In the genomic region with DNA sequence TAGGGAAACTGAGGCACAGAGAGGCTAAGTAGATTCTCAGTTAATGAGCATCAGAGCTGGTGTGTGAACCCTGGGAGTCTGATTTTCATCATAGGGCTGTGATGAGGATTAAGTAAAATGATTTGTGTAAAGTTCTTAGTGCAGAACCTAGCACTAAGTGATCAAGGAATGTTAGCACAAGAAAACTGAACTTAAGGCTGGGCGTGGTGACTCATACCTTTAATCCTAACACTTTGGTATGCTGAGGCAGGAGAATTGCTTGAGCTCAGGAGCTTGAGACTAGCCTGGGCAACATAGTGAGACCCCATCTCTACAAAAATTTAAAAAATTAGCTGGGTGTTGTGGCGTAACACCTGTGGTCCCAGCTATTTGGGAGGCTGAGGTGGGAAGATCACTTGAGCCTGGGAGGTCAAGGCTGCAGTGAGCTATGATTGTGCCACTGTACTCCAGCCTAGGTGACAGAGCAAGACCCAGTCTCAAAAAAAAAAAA, we compare ENCODE assay signal across 7 cellular contexts.
DNase-seq lines count a peak whose midpoint lies in the region; ATAC-seq, FAIRE-seq and TF ChIP-seq lines count a peak whose summit lies in the region.
"Not testable (repeated sequence)": the region's sequence is repeated elsewhere in the genome, so short reads cannot be mapped to it uniquely, and the experiment has no call there.

No MANE protein-coding gene starts in this region.

- peaks cover 13% of the 10 kb centered on the region for H3K36me3 Mint-ChIP-seq in WTC11
- not testable (repeated sequence) for H3K36me3 Mint-ChIP-seq in type B pancreatic cell

- H4K20me1 ChIP-seq in GM23248 (ENCODE audit: insufficient read depth): not testable (repeated sequence)

- ATAC-seq in WTC11: not testable (repeated sequence)
- peak; percentile 56 for ATAC-seq in left lung

- H3K4me1 ChIP-seq in GM23248 (ENCODE audit: insufficient read depth); left lung: not testable (repeated sequence)
- peaks cover 8 to 58% (median 10%) of the 10 kb centered on the region in 3 donors for H3K4me1 ChIP-seq in esophagus squamous epithelium

- H3K4me3 Mint-ChIP-seq in WTC11: not testable (repeated sequence)
- H3K4me3 Mint-ChIP-seq in type B pancreatic cell: peak overlapping the region; percentile 14

- H3K27me3 Mint-ChIP-seq in WTC11 (ENCODE audit: low read depth); type B pancreatic cell: not testable (repeated sequence)

- DNase-seq in GM23248 (peak; percentile 2), bronchial epithelial cell (ENCODE audit: low read depth) (peak; percentile 73), renal cortical epithelial cell (ENCODE audit: low read depth) (peak; percentile 73)
- DNase-seq in WTC11 (ENCODE audit: low spot score); esophagus squamous epithelium (lab: John Stamatoyannopoulos, UW); left lung; type B pancreatic cell (ENCODE audit: extremely low spot score, unreplicated experiment): not testable (repeated sequence)

- H3K36me3 ChIP-seq in GM23248 (ENCODE audit: low read depth); bronchial epithelial cell (ENCODE audit: control insufficient read depth, insufficient read depth, low read length); esophagus squamous epithelium: not testable (repeated sequence)
- H3K36me3 ChIP-seq in left lung: peaks cover 0 to 20% of the 10 kb centered on the region in 2 donors

- not testable (repeated sequence) for H3K4me2 ChIP-seq in GM23248 (ENCODE audit: unreplicated experiment)

- FAIRE-seq in bronchial epithelial cell (lab: Jason Lieb, UNC): not testable (repeated sequence)

- not testable (repeated sequence) for H3F3A ChIP-seq in GM23248 (ENCODE audit: insufficient read depth)

- CTCF ChIA-PET in WTC11 (lab: Charles Lee): interaction anchor here (0.6 kb wide), 1 partner anchor 315 kb away, joined by 6 read pairs; no protein-coding TSS in a partner anchor

- H3K27me3 ChIP-seq in GM23248 (replicated peaks; ENCODE audit: insufficient read depth); bronchial epithelial cell (ENCODE audit: control insufficient read depth, insufficient read depth, low read length); esophagus squamous epithelium; left lung: not testable (repeated sequence)

- intact Hi-C loops in esophagus squamous epithelium (cut with DNase I); left lung (cut with DNase I): not testable (repeated sequence)

- not testable (repeated sequence) for H3K9me3 Mint-ChIP-seq in WTC11, type B pancreatic cell

- not testable (repeated sequence) for H3K9me2 ChIP-seq in GM23248 (ENCODE audit: insufficient read depth)

- not testable (repeated sequence) for H3K9me3 ChIP-seq in GM23248 (ENCODE audit: low read depth); esophagus squamous epithelium; left lung

- not testable (repeated sequence) for H3K27ac ChIP-seq in GM23248
- peak overlapping the region; percentile 19 to 83 (median 65) for H3K27ac ChIP-seq in esophagus squamous epithelium
- peak overlapping the region in 1 of 2 donors; percentile 29 for H3K27ac ChIP-seq in left lung

- not testable (repeated sequence) for H3K9ac ChIP-seq in GM23248

- H3K4me1 Mint-ChIP-seq in WTC11 (peaks cover 19% of the 10 kb centered on the region), type B pancreatic cell (ENCODE audit: unreplicated experiment) (peaks cover 15% of the 10 kb centered on the region)

- H2AFZ ChIP-seq in GM23248: not testable (repeated sequence)

- not testable (repeated sequence) for H3K27ac Mint-ChIP-seq in WTC11
- H3K27ac Mint-ChIP-seq in type B pancreatic cell: peak overlapping the region; percentile 79

- not testable (repeated sequence) for TF ChIP-seq POLR2A in esophagus squamous epithelium (IDR thresholded peaks at IDR 0.05)

- in situ Hi-C loops in GM23248 (cut with MboI): not testable (repeated sequence)

- TF ChIP-seq CTCF in WTC11 (IDR thresholded peaks at IDR 0.05); bronchial epithelial cell (IDR thresholded peaks at IDR 0.05; ENCODE audit: insufficient read depth, low read length, severe bottlenecking); esophagus squamous epithelium (IDR thresholded peaks at IDR 0.05); left lung (IDR thresholded peaks at IDR 0.05); type B pancreatic cell (conservative IDR thresholded peaks at IDR 0.05): not testable (repeated sequence)

- 85 to 93% methylated on average over 2 of the region's 2 CpGs for WGBS in GM23248 (ENCODE audit: low coverage in 1 of 2, low lambda C conversion rate in 2 of 2, missing lambda C conversion rate in 2 of 2), 2 experiments
- 65 to 66% methylated on average over 2 of the region's 2 CpGs for whole genome bisulfite sequencing in esophagus squamous epithelium, 2 donors

- not testable (repeated sequence) for H3K4me3 ChIP-seq in GM23248; bronchial epithelial cell (ENCODE audit: low read depth, low read length); esophagus squamous epithelium; left lung

- not testable (repeated sequence) for H3K79me2 ChIP-seq in GM23248 (ENCODE audit: insufficient read depth)

- POLR2A ChIA-PET in WTC11 (lab: Charles Lee): not testable (repeated sequence)

TF ChIP-seq in WTC11, 78 proteins besides CTCF, POLR2A, EP300 and RAD21:
- peak; percentile 20; the same call in 1 of the 2 replicates for TF ChIP-seq ZNF121 (CRISPR knock-in tag; IDR thresholded peaks at IDR 0.05)
